In the genomic region with DNA sequence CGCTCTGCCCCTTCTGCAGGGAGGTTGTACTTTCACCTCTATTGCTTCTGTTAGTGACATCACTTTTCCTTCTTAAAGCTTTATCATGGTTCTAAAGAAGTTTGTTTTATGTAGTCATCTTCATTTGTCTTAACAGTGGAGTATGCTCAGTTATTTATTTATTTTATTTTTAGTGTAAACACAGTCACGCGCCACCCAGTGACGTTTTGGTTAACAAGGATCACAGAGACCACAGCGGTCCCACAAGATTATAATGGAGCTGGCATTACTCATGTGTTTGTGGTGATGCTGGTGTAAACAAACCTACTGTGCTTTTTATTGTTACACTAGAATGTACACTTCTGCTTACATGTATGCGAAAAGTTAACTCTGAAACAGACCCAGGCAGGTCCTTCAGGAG, we compare ENCODE assay signal across 15 cellular contexts.
DNase-seq lines count a peak whose midpoint lies in the region; ATAC-seq and TF ChIP-seq lines count a peak whose summit lies in the region.
"Had no signal": no experiment of that assay in that cellular context is flagged by ENCODE, and none has a peak within 500 bp of the region (broad histone marks: within the 10 kb centered on the region; RNA-seq: fewer than 3 reads in every experiment).

No MANE protein-coding gene starts in this region.

- H3K4me1 Mint-ChIP-seq in GM23338, result peaks cover 3% of the 10 kb centered on the region; the same call in 1 of the 3 replicates
- H3K4me1 Mint-ChIP-seq in activated CD8-positive, alpha-beta T cell treated with anti-CD3 and anti-CD28 coated beads for 36 hours (ENCODE audit: low read depth), result no peaks in the 10 kb centered on the region

- H4K20me1 ChIP-seq in GM23338 (replicated peaks; ENCODE audit: insufficient read depth), result no peaks in the 10 kb centered on the region
- H4K20me1 ChIP-seq: BLaER1 had no signal

- H3K18ac ChIP-seq in mesenchymal stem cell (ENCODE audit: low read depth in 1 of 2, low read length in 2 of 2), result no peak overlapping the region

- no peak overlapping the region for H2BK5ac ChIP-seq in mesenchymal stem cell (ENCODE audit: low read depth, low read length, poor library complexity, severe bottlenecking)

- H3K27ac ChIP-seq in GM23338 (ENCODE audit: low read depth) (no peak overlapping the region), mesenchymal stem cell (ENCODE audit: low read length, poor library complexity, severe bottlenecking) (no peak overlapping the region)
- H3K27ac ChIP-seq: BLaER1 had no signal

- no peaks in the 10 kb centered on the region for H3F3A ChIP-seq in GM23338 (replicated peaks; ENCODE audit: low read depth)

- no peaks in the 10 kb centered on the region for H3K79me1 ChIP-seq in mesenchymal stem cell (replicated peaks; ENCODE audit: low read length, poor library complexity, severe bottlenecking)

- H3K36me3 Mint-ChIP-seq in GM23338 (ENCODE audit: low read depth), result peaks cover 1% of the 10 kb centered on the region; the same call in 2 of the 3 replicates
- H3K36me3 Mint-ChIP-seq in activated CD8-positive, alpha-beta T cell treated with anti-CD3 and anti-CD28 coated beads for 36 hours (ENCODE audit: low read depth), result no peaks in the 10 kb centered on the region
- H3K36me3 Mint-ChIP-seq: CD8-positive, alpha-beta T cell had no signal

- H3K4me1 ChIP-seq in GM23338 (ENCODE audit: insufficient read depth), result peaks cover 7% of the 10 kb centered on the region; the same call in 1 of the 2 replicates
- no peaks in the 10 kb centered on the region for H3K4me1 ChIP-seq in mesenchymal stem cell (ENCODE audit: control insufficient read depth, insufficient read depth, low read depth, low read length)
- H3K4me1 ChIP-seq: BLaER1, HAP-1 had no signal

- no peak overlapping the region for H4K8ac ChIP-seq in mesenchymal stem cell (ENCODE audit: low read length)

- H3K27ac Mint-ChIP-seq in GM23338, result no peak overlapping the region
- no peak overlapping the region for H3K27ac Mint-ChIP-seq in activated CD8-positive, alpha-beta T cell treated with anti-CD3 and anti-CD28 coated beads for 36 hours
- H3K27ac Mint-ChIP-seq: CD8-positive, alpha-beta T cell had no signal

- no peak overlapping the region for H3K4me3 Mint-ChIP-seq in GM23338
- no peak overlapping the region for H3K4me3 Mint-ChIP-seq in activated CD8-positive, alpha-beta T cell treated with anti-CD3 and anti-CD28 coated beads for 36 hours
- H3K4me3 Mint-ChIP-seq: CD8-positive, alpha-beta T cell had no signal

- no peaks in the 10 kb centered on the region for H3K27me3 Mint-ChIP-seq in GM23338 (ENCODE audit: insufficient read depth, low read depth, poor library complexity)
- H3K27me3 Mint-ChIP-seq in activated CD8-positive, alpha-beta T cell treated with anti-CD3 and anti-CD28 coated beads for 36 hours, result peaks cover 1% of the 10 kb centered on the region

- H3K23ac ChIP-seq in mesenchymal stem cell (ENCODE audit: low read length in 2 of 2), result no peak overlapping the region

- 55% methylated on average over 5 of the region's 6 CpGs for WGBS in mesenchymal stem cell

- H3K36me3 ChIP-seq in GM23338 (ENCODE audit: insufficient read depth) (no peaks in the 10 kb centered on the region), mesenchymal stem cell (ENCODE audit: control insufficient read depth in 1 of 2, insufficient read depth in 2 of 2, low read depth in 1 of 2, low read length in 2 of 2) (no peaks in the 10 kb centered on the region)
- H3K36me3 ChIP-seq: BLaER1, HAP-1 had no signal

- H3K9me3 ChIP-seq in mesenchymal stem cell (ENCODE audit: control insufficient read depth, low read length), result peaks cover 32% of the 10 kb centered on the region
- H3K9me3 ChIP-seq: BLaER1, HAP-1 had no signal

- no peak overlapping the region for H2AK5ac ChIP-seq in mesenchymal stem cell (ENCODE audit: low read length, severe bottlenecking)

- CTCF ChIA-PET in activated CD8-positive, alpha-beta T cell treated with anti-CD3 and anti-CD28 coated beads for 36 hours (lab: Charles Lee), result no interaction called here

- H4K91ac ChIP-seq in mesenchymal stem cell (ENCODE audit: low read length), result no peak overlapping the region

- no peak for TF ChIP-seq CTCF in GM23338 (conservative IDR thresholded peaks at IDR 0.05; ENCODE audit: low read depth in 2 of 2)
- no peak for TF ChIP-seq CTCF in activated CD8-positive, alpha-beta T cell treated with anti-CD3 and anti-CD28 coated beads for 36 hours (IDR thresholded peaks at IDR 0.05)

- DNase-seq in DMS53 (lab: John Stamatoyannopoulos, UW) (peak; percentile 60), DMS53 treated with DMSO at 0.1 percent for 48 hours (lab: John Stamatoyannopoulos, UW; ENCODE audit: unreplicated experiment) (no peak), GM23338 (ENCODE audit: low spot score) (no peak), SW480 (ENCODE audit: low spot score) (peak; percentile 54), mesenchymal stem cell (peak; percentile 57), NCI-H524 treated with DMSO at 0.1 percent for 48 hours (lab: John Stamatoyannopoulos, UW) (no peak)
- no peak for DNase-seq in activated CD8-positive, alpha-beta T cell treated with anti-CD3 and anti-CD28 coated beads for 36 hours
- DNase-seq: 8988T; Calu3; CD8-positive, alpha-beta T cell; GOT3 had no signal

- H3K4me2 ChIP-seq in GM23338 (no peak overlapping the region), mesenchymal stem cell (ENCODE audit: low read length, poor library complexity, severe bottlenecking) (no peak overlapping the region)
- H3K4me2 ChIP-seq: BLaER1 had no signal

- H3K27me3 ChIP-seq in GM23338 (ENCODE audit: insufficient read depth) (no peaks in the 10 kb centered on the region), mesenchymal stem cell (ENCODE audit: control insufficient read depth in 1 of 2, insufficient read depth in 1 of 2, low read length in 2 of 2) (no peaks in the 10 kb centered on the region)
- H3K27me3 ChIP-seq: BLaER1 had no signal

- H2BK12ac ChIP-seq in mesenchymal stem cell (ENCODE audit: low read length in 2 of 2), result no peak overlapping the region

- H3K4ac ChIP-seq in mesenchymal stem cell (ENCODE audit: low read depth in 1 of 2, low read length in 2 of 2), result no peak overlapping the region

- no peak for ATAC-seq in GM23338
- ATAC-seq in activated CD8-positive, alpha-beta T cell treated with anti-CD3 and anti-CD28 coated beads for 36 hours, result no peak
- no peak for ATAC-seq in GM19452 (IDR thresholded peaks at IDR 0.05; ENCODE audit: unreplicated experiment)
- ATAC-seq: CD8-positive, alpha-beta T cell; K562 had no signal

- no peak overlapping the region for H2BK120ac ChIP-seq in mesenchymal stem cell (ENCODE audit: low read depth, low read length)

- H3K14ac ChIP-seq in mesenchymal stem cell (ENCODE audit: low read length in 2 of 2), result no peak overlapping the region

- no peaks in the 10 kb centered on the region for H3K79me2 ChIP-seq in GM23338 (replicated peaks; ENCODE audit: insufficient read depth)

- H2BK15ac ChIP-seq in mesenchymal stem cell (ENCODE audit: low read depth, poor library complexity, severe bottlenecking), result no peak overlapping the region

- H2AFZ ChIP-seq in GM23338 (peak overlapping the region; percentile 90), mesenchymal stem cell (ENCODE audit: low read depth, low read length) (no peak overlapping the region)

- no peak overlapping the region for H3K4me3 ChIP-seq in GM23338
- no peak overlapping the region for H3K4me3 ChIP-seq in mesenchymal stem cell (ENCODE audit: insufficient read depth in 1 of 2, low read depth in 1 of 2, low read length in 2 of 2)
- H3K4me3 ChIP-seq: BLaER1, HAP-1, K562 had no signal

- peaks cover 4% of the 10 kb centered on the region; the same call in 2 of the 3 replicates for H3K9me3 Mint-ChIP-seq in GM23338
- H3K9me3 Mint-ChIP-seq in activated CD8-positive, alpha-beta T cell treated with anti-CD3 and anti-CD28 coated beads for 36 hours, result peaks cover 8% of the 10 kb centered on the region

- POLR2A ChIA-PET in activated CD8-positive, alpha-beta T cell treated with anti-CD3 and anti-CD28 coated beads for 36 hours (lab: Charles Lee), result no interaction called here

- no peaks in the 10 kb centered on the region for H3K9me2 ChIP-seq in GM23338 (ENCODE audit: insufficient read depth)

- H3K9ac ChIP-seq in mesenchymal stem cell (ENCODE audit: low read length), result no peak overlapping the region
- H3K9ac ChIP-seq: BLaER1 had no signal

- intact Hi-C loops in activated CD8-positive, alpha-beta T cell treated with anti-CD3 and anti-CD28 coated beads for 36 hours (cut with micrococcal nuclease), result no loop called here

TF ChIP-seq in GM23338, 12 proteins besides CTCF, POLR2A, EP300 and RAD21 (continues in another document):
- TF ChIP-seq JUNB (IDR thresholded peaks at IDR 0.05; ENCODE audit: unreplicated experiment), result no peak
- no peak for TF ChIP-seq EZH2 (IDR thresholded peaks at IDR 0.05; ENCODE audit: low read depth, unreplicated experiment)
- no peak for TF ChIP-seq STAT1 (IDR thresholded peaks at IDR 0.05; ENCODE audit: unreplicated experiment)
- TF ChIP-seq, protein P1, sequence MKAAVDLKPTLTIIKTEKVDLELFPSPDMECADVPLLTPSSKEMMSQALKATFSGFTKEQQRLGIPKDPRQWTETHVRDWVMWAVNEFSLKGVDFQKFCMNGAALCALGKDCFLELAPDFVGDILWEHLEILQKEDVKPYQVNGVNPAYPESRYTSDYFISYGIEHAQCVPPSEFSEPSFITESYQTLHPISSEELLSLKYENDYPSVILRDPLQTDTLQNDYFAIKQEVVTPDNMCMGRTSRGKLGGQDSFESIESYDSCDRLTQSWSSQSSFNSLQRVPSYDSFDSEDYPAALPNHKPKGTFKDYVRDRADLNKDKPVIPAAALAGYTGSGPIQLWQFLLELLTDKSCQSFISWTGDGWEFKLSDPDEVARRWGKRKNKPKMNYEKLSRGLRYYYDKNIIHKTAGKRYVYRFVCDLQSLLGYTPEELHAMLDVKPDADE (IDR thresholded peaks at IDR 0.05), result no peak
- TF ChIP-seq CREB1 (CRISPR knock-in tag; IDR thresholded peaks at IDR 0.05; ENCODE audit: low read depth), result no peak
- TF ChIP-seq ZNF331 (CRISPR knock-in tag; IDR thresholded peaks at IDR 0.05; ENCODE audit: low read depth), result no peak

Comparison
In these comparisons a context has a peak if more than half of its experiments do, and no peak if none do; other contexts are left out.
1. DNase-seq: peak in DMS53 (single experiment), SW480 (single experiment) and mesenchymal stem cell (single experiment); none in DMS53 treated with DMSO at 0.1 percent for 48 hours (single experiment), GM23338 (single experiment), NCI-H524 treated with DMSO at 0.1 percent for 48 hours (single experiment) and activated CD8-positive, alpha-beta T cell treated with anti-CD3 and anti-CD28 coated beads for 36 hours (single experiment).